ENCODE assay signal across 8 cellular contexts in genomic region chr10:110355922-110356627, GRCh38. TPM values are rescaled to one million over a fixed set of nuclear protein-coding genes. Genes with fewer than 3 reads are reported as not detected.
DNase-seq lines count a peak whose midpoint lies in the region; ATAC-seq lines count a peak whose summit lies in the region.

No MANE protein-coding gene starts in this region.

- peak; percentile 8 for ATAC-seq in HG03066 (IDR thresholded peaks at IDR 0.05; ENCODE audit: low read depth, unreplicated experiment)
- no peak for ATAC-seq in activated CD8-positive, alpha-beta T cell treated with anti-CD3 and anti-CD28 coated beads, Interleukin-2, amount 10 ng/mL, durations not matched to agents 7 days and 5 days

- H3K4me1 Mint-ChIP-seq in activated CD8-positive, alpha-beta T cell treated with anti-CD3 and anti-CD28 coated beads, Interleukin-2, amount 10 ng/mL, durations not matched to agents 7 days and 5 days (ENCODE audit: low read depth) = peaks cover 62% of the 10 kb centered on the region

- peak overlapping the region; percentile 62 for H3K4me3 Mint-ChIP-seq in activated CD8-positive, alpha-beta T cell treated with anti-CD3 and anti-CD28 coated beads, Interleukin-2, amount 10 ng/mL, durations not matched to agents 7 days and 5 days

- H3K36me3 Mint-ChIP-seq in activated CD8-positive, alpha-beta T cell treated with anti-CD3 and anti-CD28 coated beads, Interleukin-2, amount 10 ng/mL, durations not matched to agents 7 days and 5 days (ENCODE audit: low read depth) = no peaks in the 10 kb centered on the region

- H3K27ac Mint-ChIP-seq in activated CD8-positive, alpha-beta T cell treated with anti-CD3 and anti-CD28 coated beads, Interleukin-2, amount 10 ng/mL, durations not matched to agents 7 days and 5 days = peak overlapping the region; percentile 90

- POLR2A ChIA-PET in activated CD8-positive, alpha-beta T cell treated with anti-CD3 and anti-CD28 coated beads, Interleukin-2, amount 10 ng/mL, durations not matched to agents 7 days and 5 days (lab: Charles Lee) = interaction anchor here (0.7 to 1.3 kb wide), 3 partner anchors 9 to 101 kb away, joined by 3 to 6 read pairs (median 4); no protein-coding TSS in a partner anchor

- DNase-seq in DMS153 (lab: John Stamatoyannopoulos, UW) = peak; percentile 12
- DNase-seq in DMS153 treated with DMSO at 0.1 percent for 48 hours (lab: John Stamatoyannopoulos, UW; ENCODE audit: unreplicated experiment) = no peak
- DNase-seq in activated CD8-positive, alpha-beta T cell treated with anti-CD3 and anti-CD28 coated beads, Interleukin-2, amount 10 ng/mL, durations not matched to agents 7 days and 5 days = no peak
- DNase-seq in stimulated activated CD8-positive, alpha-beta memory T cell treated with anti-CD3 and anti-CD28 coated beads, Interleukin-4, amount 100 ng/mL, for 48 hours = peak; percentile 44
- DNase-seq in D341Med (ENCODE audit: low spot score) = no peak
- no peak for DNase-seq in EL
- DNase-seq in KBM-7 = no peak

- H3K9me3 Mint-ChIP-seq in activated CD8-positive, alpha-beta T cell treated with anti-CD3 and anti-CD28 coated beads, Interleukin-2, amount 10 ng/mL, durations not matched to agents 7 days and 5 days (ENCODE audit: insufficient read depth) = no peaks in the 10 kb centered on the region

- in situ Hi-C loops in KBM-7 (cut with MboI; ENCODE audit: low pct_unique_long_range_greater_than_20kb, low sequenced_read_pairs) = loop anchor here (25.0 kb wide), 1 partner anchor 181 kb away; no protein-coding TSS in a partner anchor

- CTCF ChIA-PET in activated CD8-positive, alpha-beta T cell treated with anti-CD3 and anti-CD28 coated beads, Interleukin-2, amount 10 ng/mL, durations not matched to agents 7 days and 5 days (lab: Charles Lee) = interaction anchor here (0.7 to 5.2 kb wide), 11 partner anchors 11 to 191 kb away, joined by 3 to 94 read pairs (median 11); no protein-coding TSS in a partner anchor

- peaks cover 3% of the 10 kb centered on the region for H3K27me3 Mint-ChIP-seq in activated CD8-positive, alpha-beta T cell treated with anti-CD3 and anti-CD28 coated beads, Interleukin-2, amount 10 ng/mL, durations not matched to agents 7 days and 5 days (ENCODE audit: low read depth)

RNA-seq across cellular contexts. Expression of gene SMNDC1, which starts 51.4 kb away (rescaled TPM):
- 10 to 100 TPM; 37.5 to 37.8 TPM for total RNA-seq in activated CD8-positive, alpha-beta T cell treated with anti-CD3 and anti-CD28 coated beads, Interleukin-2, amount 10 ng/mL, durations not matched to agents 7 days and 5 days

Comparison
In these comparisons a context has a peak if more than half of its experiments do, and no peak if none do; other contexts are left out.
1. DNase-seq: peak in DMS153 (single experiment) and stimulated activated CD8-positive, alpha-beta memory T cell treated with anti-CD3 and anti-CD28 coated beads, Interleukin-4, amount 100 ng/mL, for 48 hours (single experiment); none in DMS153 treated with DMSO at 0.1 percent for 48 hours (single experiment), activated CD8-positive, alpha-beta T cell treated with anti-CD3 and anti-CD28 coated beads, Interleukin-2, amount 10 ng/mL, durations not matched to agents 7 days and 5 days (single experiment), D341Med (single experiment), EL (single experiment) and KBM-7 (single experiment).